19 cellular contexts compared by ENCODE assay signal in the genomic region with DNA sequence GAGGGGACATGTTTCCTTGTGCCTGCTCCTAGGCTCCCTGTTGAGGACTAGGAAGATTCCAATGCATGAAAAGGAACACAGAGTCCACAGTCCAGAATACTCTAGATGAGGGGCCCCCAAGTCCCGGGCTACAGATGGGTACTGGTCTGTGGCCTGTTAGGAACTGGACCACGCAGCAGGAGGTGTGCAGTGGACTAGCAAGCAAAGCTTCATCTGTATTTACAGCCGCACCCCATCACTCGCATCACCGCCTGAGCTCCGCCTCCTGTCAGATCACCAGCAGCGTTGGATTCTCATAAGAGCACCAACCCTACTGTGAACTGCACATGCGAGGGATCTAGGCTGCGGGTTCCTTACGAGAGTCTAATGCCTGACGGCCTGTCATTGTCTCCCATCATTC.
"Had no signal": no experiment of that assay in that cellular context is flagged by ENCODE, and none has a peak within 500 bp of the region (broad histone marks: within the 10 kb centered on the region; RNA-seq: fewer than 3 reads in every experiment).

No MANE protein-coding gene starts in this region.

- H3K9me3 ChIP-seq: ascending aorta, esophagus muscularis mucosa, heart right ventricle, left lung, mucosa of descending colon, upper lobe of right lung had no signal

- H3K27me3 Mint-ChIP-seq: T-cell had no signal

- H3K4me3 Mint-ChIP-seq: activated T-cell treated with anti-CD3 and anti-CD28 coated beads, Interleukin-2, amount 50 U/mL, for 4 hours; nephron had no signal

- H3K27ac Mint-ChIP-seq: nephron had no signal

- H3K4me1 Mint-ChIP-seq: nephron had no signal

- ATAC-seq: activated T-cell treated with anti-CD3 and anti-CD28 coated beads, Interleukin-2, amount 50 U/mL, for 4 hours; left lung; mucosa of descending colon; upper lobe of right lung had no signal

- FAIRE-seq: endothelial cell of umbilical vein had no signal

- H3K27me3 ChIP-seq: ascending aorta, esophagus muscularis mucosa, heart right ventricle, left lung, upper lobe of right lung had no signal

- DNase-seq: activated CD4-positive, CD25-positive, alpha-beta regulatory T cell treated with anti-CD3 and anti-CD28 coated beads, Interleukin-2, amount 50 U/mL, for 72 hours; activated effector memory CD4-positive, alpha-beta T cell treated with Interleukin-2 at 50 U/mL for 16 hours; activated naive CD4-positive, alpha-beta T cell treated with anti-CD3 and anti-CD28 coated beads, Interleukin-2, amount 50 U/mL, for 16 hours; activated T-cell treated with anti-CD3 and anti-CD28 coated beads, Interleukin-2, amount 50 U/mL, for 4 hours; cerebellar nuclear complex; cortex of kidney; effector CD8-positive, alpha-beta T cell; heart right ventricle; left lung; mucosa of descending colon; posterior cingulate gyrus; stimulated activated naive CD4-positive, alpha-beta T cell; T-helper 9 cell; upper lobe of right lung had no signal

- H3K4me3 ChIP-seq: ascending aorta, esophagus muscularis mucosa, heart right ventricle, left lung, mucosa of descending colon, upper lobe of right lung had no signal

- H3K9me3 Mint-ChIP-seq: activated T-cell treated with anti-CD3 and anti-CD28 coated beads, Interleukin-2, amount 50 U/mL, for 4 hours; nephron; T-cell had no signal

- H3K27ac ChIP-seq: esophagus muscularis mucosa, upper lobe of right lung had no signal
